15 cellular contexts compared by ENCODE assay signal in the genomic region with DNA sequence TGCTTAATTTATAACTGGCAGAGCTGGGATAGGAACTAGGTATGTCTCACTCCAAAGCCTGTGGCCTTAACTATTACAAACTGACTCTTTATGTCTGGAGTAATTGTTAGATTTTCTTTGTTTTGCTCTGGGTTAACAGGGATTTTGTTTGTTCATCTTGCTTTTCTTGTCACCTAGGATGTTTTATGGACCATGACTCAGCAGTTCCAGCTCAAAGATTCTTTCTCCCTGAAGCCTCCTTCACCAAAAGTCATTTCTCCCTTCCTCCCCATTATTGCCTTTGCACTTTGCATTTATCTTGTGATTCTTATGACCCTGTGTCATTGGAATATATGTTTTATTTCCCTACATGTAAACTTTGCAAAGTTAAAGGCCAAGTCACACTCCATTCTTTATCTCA.
DNase-seq lines count a peak whose midpoint lies in the region; ATAC-seq and TF ChIP-seq lines count a peak whose summit lies in the region.
"Had no signal": no experiment of that assay in that cellular context is flagged by ENCODE, and none has a peak within 500 bp of the region (broad histone marks: within the 10 kb centered on the region; RNA-seq: fewer than 3 reads in every experiment).

No MANE protein-coding gene starts in this region.

- no peak for TF ChIP-seq CTCF in astrocyte of the spinal cord (IDR thresholded peaks at IDR 0.05; ENCODE audit: low read depth, low read length)
- TF ChIP-seq CTCF in mucosa of descending colon (IDR thresholded peaks at IDR 0.05): no peak

- H3K79me2 ChIP-seq in Karpas-422 (ENCODE audit: low read length): no peaks in the 10 kb centered on the region

- H3K27me3 ChIP-seq in HAP-1 (ENCODE audit: low read depth) (no peaks in the 10 kb centered on the region), Karpas-422 (ENCODE audit: low read length) (no peaks in the 10 kb centered on the region), H7 (ENCODE audit: control insufficient read depth, insufficient read depth, low read length) (no peaks in the 10 kb centered on the region)
- H3K27me3 ChIP-seq: esophagus muscularis mucosa had no signal

- no peaks in the 10 kb centered on the region for H4K20me1 ChIP-seq in Karpas-422 (ENCODE audit: insufficient read depth, low read depth, low read length)

- intact Hi-C loops in mucosa of descending colon (cut with DNase I, micrococcal nuclease): no loop called here

- peak; percentile 68 for ATAC-seq in mucosa of descending colon

- no peak overlapping the region for H3K4me2 ChIP-seq in Karpas-422 (ENCODE audit: low read depth, low read length, poor library complexity, severe bottlenecking)

- POLR2A ChIA-PET in HEK293T (lab: Yijun Ruan, JAX): no interaction called here

- H3K36me3 ChIP-seq in HAP-1 (replicated peaks) (no peaks in the 10 kb centered on the region), mucosa of descending colon (ENCODE audit: low read depth) (no peaks in the 10 kb centered on the region), Karpas-422 (ENCODE audit: insufficient read depth, low read length) (no peaks in the 10 kb centered on the region), H7 (replicated peaks; ENCODE audit: control insufficient read depth, insufficient read depth, low read length) (no peaks in the 10 kb centered on the region)
- H3K36me3 ChIP-seq: esophagus muscularis mucosa had no signal

- H3K4me3 ChIP-seq in HAP-1 (no peak overlapping the region), astrocyte of the spinal cord (ENCODE audit: low read depth, low read length) (no peak overlapping the region), mucosa of descending colon (no peak overlapping the region), Karpas-422 (ENCODE audit: low read length) (no peak overlapping the region), H7 (ENCODE audit: insufficient read depth, low read depth, low read length) (no peak overlapping the region)
- H3K4me3 ChIP-seq: esophagus muscularis mucosa had no signal

- H3K27ac ChIP-seq in Karpas-422 (ENCODE audit: low read length): no peak overlapping the region
- H3K27ac ChIP-seq: esophagus muscularis mucosa had no signal

- no peaks in the 10 kb centered on the region for H3K9me3 ChIP-seq in HAP-1
- no peaks in the 10 kb centered on the region for H3K9me3 ChIP-seq in mucosa of descending colon
- H3K9me3 ChIP-seq in Karpas-422 (ENCODE audit: low read length): no peaks in the 10 kb centered on the region
- H3K9me3 ChIP-seq: esophagus muscularis mucosa had no signal

- no peak overlapping the region for H2AFZ ChIP-seq in Karpas-422 (ENCODE audit: low read length)

- CTCF ChIA-PET in HEK293T (lab: Yijun Ruan, JAX): no interaction called here

- no peaks in the 10 kb centered on the region for H3K9me2 ChIP-seq in Karpas-422 (replicated peaks; ENCODE audit: insufficient read depth, low read length)

- peak; percentile 32 for DNase-seq in AG08395 (ENCODE audit: low spot score)
- DNase-seq in HAP-1 (ENCODE audit: low spot score in 2 of 2): peak; percentile 37 to 70
- peak; percentile 28 for DNase-seq in astrocyte of the spinal cord (ENCODE audit: low read depth, low spot score)
- peak in 1 of 3 donors; percentile 39 for DNase-seq in mucosa of descending colon
- DNase-seq in Karpas-422: no peak
- DNase-seq in NCI-H446 treated with DMSO at 0.1 percent for 48 hours (lab: John Stamatoyannopoulos, UW): no peak
- no peak for DNase-seq in HEK293T (ENCODE audit: extremely low spot score)
- DNase-seq in H7: no peak
- DNase-seq: activated CD4-positive, alpha-beta T cell treated with anti-CD3 and anti-CD28 coated beads for 48 hours; activated T-cell treated with anti-CD3 and anti-CD28 coated beads, Interleukin-2, amount 50 U/mL, for 24 hours; amniotic stem cell; NCI-H146; RPMI8226; substantia nigra had no signal

- in situ Hi-C loops in HAP-1 (cut with MboI; ENCODE audit: low sequenced_read_pairs): no loop called here
- in situ Hi-C loops in astrocyte of the spinal cord (cut with HindIII; ENCODE audit: low sequenced_read_pairs): no loop called here

- no peak overlapping the region for H3K9ac ChIP-seq in Karpas-422 (ENCODE audit: low read length)

- H3K4me1 ChIP-seq in HAP-1 (peaks cover 15% of the 10 kb centered on the region), mucosa of descending colon (ENCODE audit: low read depth) (no peaks in the 10 kb centered on the region), Karpas-422 (ENCODE audit: low read length) (no peaks in the 10 kb centered on the region)

TF ChIP-seq in HEK293T, 16 proteins besides CTCF, POLR2A, EP300 and RAD21:
- TF ChIP-seq L3MBTL2 (conservative IDR thresholded peaks at IDR 0.05): no peak
- TF ChIP-seq LEF1 (IDR thresholded peaks at IDR 0.05; ENCODE audit: borderline replicate concordance): no peak
- TF ChIP-seq, protein P1, sequence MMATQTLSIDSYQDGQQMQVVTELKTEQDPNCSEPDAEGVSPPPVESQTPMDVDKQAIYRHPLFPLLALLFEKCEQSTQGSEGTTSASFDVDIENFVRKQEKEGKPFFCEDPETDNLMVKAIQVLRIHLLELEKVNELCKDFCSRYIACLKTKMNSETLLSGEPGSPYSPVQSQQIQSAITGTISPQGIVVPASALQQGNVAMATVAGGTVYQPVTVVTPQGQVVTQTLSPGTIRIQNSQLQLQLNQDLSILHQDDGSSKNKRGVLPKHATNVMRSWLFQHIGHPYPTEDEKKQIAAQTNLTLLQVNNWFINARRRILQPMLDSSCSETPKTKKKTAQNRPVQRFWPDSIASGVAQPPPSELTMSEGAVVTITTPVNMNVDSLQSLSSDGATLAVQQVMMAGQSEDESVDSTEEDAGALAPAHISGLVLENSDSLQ (IDR thresholded peaks at IDR 0.05): no peak
- TF ChIP-seq FOXA1 (IDR thresholded peaks at IDR 0.05): no peak
- TF ChIP-seq BHLHE40 (IDR thresholded peaks at IDR 0.05; ENCODE audit: borderline replicate concordance): no peak
- TF ChIP-seq ARNT (IDR thresholded peaks at IDR 0.05): no peak
- no peak for TF ChIP-seq FOXM1 (IDR thresholded peaks at IDR 0.05; ENCODE audit: borderline replicate concordance)
- TF ChIP-seq CTBP1 (IDR thresholded peaks at IDR 0.05; ENCODE audit: borderline replicate concordance): no peak
- TF ChIP-seq TARDBP (IDR thresholded peaks at IDR 0.05): no peak
- no peak for TF ChIP-seq SP1 (IDR thresholded peaks at IDR 0.05)
- no peak for TF ChIP-seq FOXK2 (IDR thresholded peaks at IDR 0.05)
- TF ChIP-seq SUZ12 (IDR thresholded peaks at IDR 0.05): no peak
- no peak for TF ChIP-seq ELF4 (IDR thresholded peaks at IDR 0.05)
- no peak for TF ChIP-seq ZNF384 (IDR thresholded peaks at IDR 0.05)
- no peak for TF ChIP-seq NFRKB (IDR thresholded peaks at IDR 0.05)
- TF ChIP-seq HDGF (IDR thresholded peaks at IDR 0.05; ENCODE audit: borderline replicate concordance): no peak

Comparison
In these comparisons a context has a peak if more than half of its experiments do, and no peak if none do; other contexts are left out.
1. DNase-seq: peak in AG08395 (single experiment), HAP-1 (2 of 2) and astrocyte of the spinal cord (single experiment); none in Karpas-422 (single experiment), NCI-H446 treated with DMSO at 0.1 percent for 48 hours (single experiment), HEK293T (single experiment) and H7 (single experiment).